32 cellular contexts compared by ENCODE assay signal in the genomic region with DNA sequence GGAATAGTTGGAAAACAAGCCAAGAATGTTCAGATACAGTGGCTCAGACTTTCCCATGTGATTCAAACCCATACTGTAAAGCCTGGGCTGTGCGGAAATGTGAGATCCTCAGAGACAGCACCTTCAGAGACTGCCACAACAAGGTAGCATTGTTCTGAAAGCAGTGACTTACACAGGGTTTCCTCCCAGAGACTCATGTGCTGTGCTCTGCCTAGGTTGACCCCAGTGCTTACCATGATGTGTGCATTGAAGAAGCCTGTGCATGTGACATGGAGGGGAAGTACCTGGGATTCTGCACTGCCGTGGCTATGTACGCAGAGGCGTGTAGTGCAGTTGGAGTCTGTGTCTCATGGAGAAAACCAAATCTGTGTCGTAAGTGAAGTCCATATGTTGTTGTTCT.
"Had no signal": no experiment of that assay in that cellular context is flagged by ENCODE, and none has a peak within 500 bp of the region (broad histone marks: within the 10 kb centered on the region; RNA-seq: fewer than 3 reads in every experiment).

No MANE protein-coding gene starts in this region.

- H3K9me3 ChIP-seq: gastroesophageal sphincter, right atrium auricular region, vagina had no signal

- H3K27ac Mint-ChIP-seq: activated CD4-positive, alpha-beta T cell treated with anti-CD3 and anti-CD28 coated beads, Interleukin-2, amount 10 ng/mL, durations not matched to agents 7 days and 5 days; activated CD8-positive, alpha-beta T cell treated with anti-CD3 and anti-CD28 coated beads, Interleukin-2, amount 10 ng/mL, durations not matched to agents 7 days and 5 days; activated naive CD8-positive, alpha-beta T cell treated with anti-CD3 and anti-CD28 coated beads for 36 hours; effector memory CD8-positive, alpha-beta T cell; mesothelial cell of epicardium; nephron progenitor cell; stimulated activated memory B cell treated with anti-CD40 and anti-IgM and Interleukin-4, amounts not matched to agents 10 μg/mL and 1 μg/mL and 100 μg/mL, for 72 hours; stimulated activated naive CD8-positive, alpha-beta T cell treated with anti-CD3 and anti-CD28 coated beads, Interleukin-15, amount 100 ng/mL, for 72 hours; T-helper 17 cell; type B pancreatic cell had no signal

- H2AFZ ChIP-seq: parathyroid adenoma had no signal

- H3K27me3 ChIP-seq: brain microvascular endothelial cell, dorsolateral prefrontal cortex, gastroesophageal sphincter, right atrium auricular region, vagina had no signal

- H3K79me2 ChIP-seq: parathyroid adenoma had no signal

- H3K36me3 Mint-ChIP-seq: activated naive CD8-positive, alpha-beta T cell treated with anti-CD3 and anti-CD28 coated beads for 36 hours; mesothelial cell of epicardium; naive B cell; stimulated activated memory B cell treated with anti-CD40 and anti-IgM and Interleukin-4, amounts not matched to agents 10 μg/mL and 1 μg/mL and 100 μg/mL, for 72 hours; type B pancreatic cell had no signal

- H3K4me2 ChIP-seq: smooth muscle cell had no signal

- H3K36me3 ChIP-seq: brain microvascular endothelial cell, gastroesophageal sphincter, right atrium auricular region, vagina had no signal

- DNase-seq: activated CD4-positive, alpha-beta T cell treated with anti-CD3 and anti-CD28 coated beads for 1 hour; activated CD4-positive, alpha-beta T cell treated with anti-CD3 and anti-CD28 coated beads, Interleukin-2, amount 10 ng/mL, durations not matched to agents 7 days and 5 days; activated CD8-positive, alpha-beta T cell treated with anti-CD3 and anti-CD28 coated beads, Interleukin-2, amount 10 ng/mL, durations not matched to agents 7 days and 5 days; activated effector memory CD4-positive, alpha-beta T cell treated with Interleukin-2 at 50 U/mL for 16 hours; activated naive CD4-positive, alpha-beta T cell treated with Interleukin-2 at 50 U/mL for 16 hours; activated naive CD8-positive, alpha-beta T cell treated with anti-CD3 and anti-CD28 coated beads for 36 hours; activated T-cell treated with anti-CD3 and anti-CD28 coated beads for 4 hours; brain microvascular endothelial cell; dorsolateral prefrontal cortex; effector memory CD8-positive, alpha-beta T cell; head of caudate nucleus; hippocampal formation; kidney; left colon; naive B cell; nephron progenitor cell; nucleus accumbens; stimulated activated CD4-positive, alpha-beta T cell treated with anti-CD3 and anti-CD28 coated beads, Interleukin-1b, Interleukin-23, amount 100 ng/mL, for 48 hours; stimulated activated CD4-positive, alpha-beta T cell treated with anti-CD3 and anti-CD28 coated beads, Interleukin-4, amount 100 ng/mL, for 4 hours; stimulated activated CD8-positive, alpha-beta memory T cell treated with anti-CD3 and anti-CD28 coated beads, Interleukin-4, amount 100 ng/mL, for 48 hours; stimulated activated naive CD8-positive, alpha-beta T cell treated with anti-CD3 and anti-CD28 coated beads, Interleukin-15, amount 100 ng/mL, for 72 hours; T-helper 17 cell; T1000 had no signal

- H3K27ac ChIP-seq: brain microvascular endothelial cell, coronary artery, dorsolateral prefrontal cortex, gastroesophageal sphincter, parathyroid adenoma, right atrium auricular region, vagina had no signal

- H3K4me3 ChIP-seq: coronary artery, dorsolateral prefrontal cortex, gastroesophageal sphincter, right atrium auricular region, smooth muscle cell, vagina had no signal

- H3K9me3 Mint-ChIP-seq: activated CD4-positive, alpha-beta T cell treated with anti-CD3 and anti-CD28 coated beads, Interleukin-2, amount 10 ng/mL, durations not matched to agents 7 days and 5 days; activated naive CD8-positive, alpha-beta T cell treated with anti-CD3 and anti-CD28 coated beads for 36 hours; mesothelial cell of epicardium; nephron progenitor cell; stimulated activated naive CD8-positive, alpha-beta T cell treated with anti-CD3 and anti-CD28 coated beads, Interleukin-15, amount 100 ng/mL, for 72 hours; type B pancreatic cell had no signal

- H3K4me1 ChIP-seq: gastroesophageal sphincter, parathyroid adenoma, right atrium auricular region, vagina had no signal

- H3K4me1 Mint-ChIP-seq: activated CD4-positive, alpha-beta T cell treated with anti-CD3 and anti-CD28 coated beads, Interleukin-2, amount 10 ng/mL, durations not matched to agents 7 days and 5 days; activated naive CD8-positive, alpha-beta T cell treated with anti-CD3 and anti-CD28 coated beads for 36 hours; nephron progenitor cell; stimulated activated memory B cell treated with anti-CD40 and anti-IgM and Interleukin-4, amounts not matched to agents 10 μg/mL and 1 μg/mL and 100 μg/mL, for 72 hours; stimulated activated naive CD8-positive, alpha-beta T cell treated with anti-CD3 and anti-CD28 coated beads, Interleukin-15, amount 100 ng/mL, for 72 hours; T-helper 17 cell had no signal

- H3K4me3 Mint-ChIP-seq: activated CD4-positive, alpha-beta T cell treated with anti-CD3 and anti-CD28 coated beads, Interleukin-2, amount 10 ng/mL, durations not matched to agents 7 days and 5 days; activated CD8-positive, alpha-beta T cell treated with anti-CD3 and anti-CD28 coated beads, Interleukin-2, amount 10 ng/mL, durations not matched to agents 7 days and 5 days; activated naive CD8-positive, alpha-beta T cell treated with anti-CD3 and anti-CD28 coated beads for 36 hours; effector memory CD8-positive, alpha-beta T cell; mesothelial cell of epicardium; naive B cell; nephron progenitor cell; stimulated activated memory B cell treated with anti-CD40 and anti-IgM and Interleukin-4, amounts not matched to agents 10 μg/mL and 1 μg/mL and 100 μg/mL, for 72 hours; stimulated activated naive CD8-positive, alpha-beta T cell treated with anti-CD3 and anti-CD28 coated beads, Interleukin-15, amount 100 ng/mL, for 72 hours; T-helper 17 cell; type B pancreatic cell had no signal

- H3K9ac ChIP-seq: parathyroid adenoma had no signal

- H3K27me3 Mint-ChIP-seq: activated CD4-positive, alpha-beta T cell treated with anti-CD3 and anti-CD28 coated beads, Interleukin-2, amount 10 ng/mL, durations not matched to agents 7 days and 5 days; activated naive CD8-positive, alpha-beta T cell treated with anti-CD3 and anti-CD28 coated beads for 36 hours; effector memory CD8-positive, alpha-beta T cell; stimulated activated memory B cell treated with anti-CD40 and anti-IgM and Interleukin-4, amounts not matched to agents 10 μg/mL and 1 μg/mL and 100 μg/mL, for 72 hours; stimulated activated naive CD8-positive, alpha-beta T cell treated with anti-CD3 and anti-CD28 coated beads, Interleukin-15, amount 100 ng/mL, for 72 hours; T-helper 17 cell; type B pancreatic cell had no signal
